Comparison of ENCODE assay signal across 8 cellular contexts in the genomic region with DNA sequence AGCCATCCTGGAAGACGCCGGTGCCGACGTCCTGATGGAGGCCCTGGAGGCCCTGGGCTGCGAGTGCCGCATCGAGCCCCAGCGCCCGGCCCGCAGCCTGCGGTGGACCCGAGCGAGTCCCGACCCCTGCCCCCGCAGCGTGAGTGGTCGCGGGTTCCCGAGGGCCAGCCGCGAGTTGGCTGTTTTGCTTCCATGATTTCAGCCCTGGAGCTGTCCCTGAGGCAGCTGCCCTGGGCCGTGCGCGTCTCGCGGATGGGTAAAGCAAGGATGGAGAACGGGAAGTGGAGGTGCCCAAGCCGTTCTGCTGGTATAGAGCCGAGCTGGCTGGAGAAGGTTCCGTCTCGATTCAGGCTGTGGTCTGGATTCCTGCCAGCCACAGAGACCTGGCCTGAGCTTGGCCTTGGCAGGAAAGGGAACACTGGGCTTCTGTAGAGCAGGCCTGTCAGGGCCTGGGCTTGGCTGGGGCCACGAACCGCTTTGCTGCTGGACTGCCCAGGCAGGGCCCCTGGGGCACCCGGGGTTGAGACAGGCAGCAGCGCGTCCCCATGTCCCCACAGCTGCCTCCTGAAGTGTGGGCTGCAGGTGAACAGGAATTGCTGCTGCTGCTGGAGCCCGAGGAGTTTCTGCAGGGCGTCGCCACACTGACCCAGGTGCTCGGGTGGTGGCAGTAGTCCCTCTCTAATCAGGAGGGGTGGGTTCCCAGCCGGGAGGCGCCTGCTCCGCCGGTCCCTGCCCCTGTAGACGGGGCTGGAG. TPM values are rescaled to one million over a fixed set of nuclear protein-coding genes. Genes with fewer than 3 reads are reported as not detected.
A peak's percentile ranks its signal among the peaks of the same experiment; 100 is the strongest.
DNase-seq lines count a peak whose midpoint lies in the region; ATAC-seq and TF ChIP-seq lines count a peak whose summit lies in the region.

No MANE protein-coding gene starts in this region.

- intact Hi-C loops in OCI-LY7 (cut with micrococcal nuclease; ENCODE audit: unreplicated experiment) (loop anchor here (1.0 to 5.0 kb wide), 4 partner anchors 8 to 162 kb away; partner anchors contain the start of genes CRAMP1, IFT140, JPT2 and MAPK8IP3), uterus (cut with DNase I; ENCODE audit: low total_unique reads) (no loop called here)

- CTCF ChIA-PET in OCI-LY7 (lab: Charles Lee; ENCODE audit: unreplicated experiment): no interaction called here

- H3K36me3 ChIP-seq in OCI-LY7 (ENCODE audit: insufficient read depth, low read length): peaks cover 66% of the 10 kb centered on the region
- peaks cover 4 to 36% of the 10 kb centered on the region in 2 donors for H3K36me3 ChIP-seq in lung (ENCODE audit: control insufficient read depth in 2 of 2, insufficient read depth in 2 of 2, low read length in 2 of 2)
- no peaks in the 10 kb centered on the region for H3K36me3 ChIP-seq in uterus

- peaks cover 23% of the 10 kb centered on the region for H3K4me1 ChIP-seq in OCI-LY7 (ENCODE audit: insufficient read depth, low read length, poor library complexity, severe bottlenecking)
- peaks cover 0 to 24% of the 10 kb centered on the region in 2 donors for H3K4me1 ChIP-seq in lung (ENCODE audit: control insufficient read depth in 2 of 2, insufficient read depth in 2 of 2, low read length in 2 of 2)
- peaks cover 0 to 33% of the 10 kb centered on the region in 2 donors for H3K4me1 ChIP-seq in uterus

- H3K4me2 ChIP-seq in OCI-LY7 (ENCODE audit: low read length): peak overlapping the region; percentile 100

- H3K27me3 ChIP-seq in lung (ENCODE audit: control insufficient read depth, insufficient read depth): no peaks in the 10 kb centered on the region
- no peaks in the 10 kb centered on the region for H3K27me3 ChIP-seq in uterus

- H2AFZ ChIP-seq in OCI-LY7 (ENCODE audit: low read length): no peak overlapping the region

- H4K20me1 ChIP-seq in OCI-LY7 (ENCODE audit: insufficient read depth, low read length): no peaks in the 10 kb centered on the region

- no peak for ATAC-seq in lung (ENCODE audit: insufficient read depth, low FRiP score)

- BruUV-seq in OCI-LY7 (replicated peaks; lab: Mats Ljungman, UMichigan): no TSS peak

- H3K9me3 ChIP-seq in OCI-LY7 (ENCODE audit: low read length): no peaks in the 10 kb centered on the region
- no peaks in the 10 kb centered on the region for H3K9me3 ChIP-seq in lung (ENCODE audit: control insufficient read depth in 2 of 2, insufficient read depth in 1 of 2, low read length in 1 of 2)
- no peaks in the 10 kb centered on the region for H3K9me3 ChIP-seq in uterus

- no peak for TF ChIP-seq POLR2A in uterus (IDR thresholded peaks at IDR 0.05)

- H3K27ac ChIP-seq in OCI-LY7 (ENCODE audit: low read depth, low read length, poor library complexity, severe bottlenecking) (peak overlapping the region; percentile 89), lung (ENCODE audit: low read depth in 1 of 2, low read length in 1 of 2) (peak overlapping the region; percentile 90 to 94), uterus (peak overlapping the region; percentile 80 to 87)

- WGBS in lung, 2 donors: 12 to 15% methylated on average over 41 to 45 of the region's 45 CpGs

- DNase-seq in activated CD4-positive, alpha-beta T cell treated with anti-CD3 and anti-CD28 coated beads for 48 hours: peak; percentile 34
- no peak for DNase-seq in activated CD4-positive, alpha-beta T cell treated with anti-CD3 and anti-CD28 coated beads, Interleukin-2, amount 50 U/mL, for 4 hours
- DNase-seq in OCI-LY7 (ENCODE audit: low spot score): peak; percentile 50
- peak; percentile 43 to 53 for DNase-seq in cardiac fibroblast (ENCODE audit: low read depth in 2 of 2)
- peak; percentile 53 for DNase-seq in lung (ENCODE audit: low spot score)
- DNase-seq in uterus: no peak
- no peak for DNase-seq in NCI-H82 treated with DMSO at 0.1 percent for 48 hours (lab: John Stamatoyannopoulos, UW; ENCODE audit: unreplicated experiment)
- no peak for DNase-seq in stimulated activated CD4-positive, alpha-beta T cell treated with anti-CD3 and anti-CD28 coated beads, Interleukin-4, amount 100 ng/mL, for 1 hour

- peak overlapping the region; percentile 98 for H3K4me3 ChIP-seq in OCI-LY7 (ENCODE audit: low read depth, low read length, poor library complexity, severe bottlenecking)
- H3K4me3 ChIP-seq in cardiac fibroblast (replicated peaks in 1 of 2; ENCODE audit: low read depth in 2 of 2, low read length in 2 of 2): peak overlapping the region; percentile 78 to 80
- H3K4me3 ChIP-seq in lung: peak overlapping the region; percentile 75
- H3K4me3 ChIP-seq in uterus: peak overlapping the region; percentile 56 to 87

- POLR2A ChIA-PET in OCI-LY7 (lab: Charles Lee): no interaction called here

- peaks cover 26% of the 10 kb centered on the region; the same call in 1 of the 2 replicates for H3K79me2 ChIP-seq in OCI-LY7 (ENCODE audit: insufficient read depth, low read depth, low read length)

- no peaks in the 10 kb centered on the region for H3K9me2 ChIP-seq in OCI-LY7 (ENCODE audit: insufficient read depth, low read length)

- TF ChIP-seq CTCF in OCI-LY7 (conservative IDR thresholded peaks at IDR 0.05; ENCODE audit: low read length): no peak; the same call in 1 of the 2 replicates
- TF ChIP-seq CTCF in cardiac fibroblast (IDR thresholded peaks at IDR 0.05; ENCODE audit: low read depth, low read length): no peak
- no peak for TF ChIP-seq CTCF in lung (IDR thresholded peaks at IDR 0.05; ENCODE audit: control extremely low read depth, extremely low read depth)
- no peak for TF ChIP-seq CTCF in uterus (IDR thresholded peaks at IDR 0.05)

RNA-seq across cellular contexts. Expression of gene MRPS34, which starts 0.9 kb away (rescaled TPM):
- 170 and 190 TPM in 2 replicates for total RNA-seq in OCI-LY7 (2014; rRNA removed; shearing (Covaris generic))
- total RNA-seq in OCI-LY7 (2022) (176 and 196 TPM in 2 replicates), lung (10 to 100 TPM; 40.1 to 90.7 TPM), uterus (100 to 1,000 TPM in 1 of 4 donors, 10 to 100 TPM in 3; 37.3 to 158 (median 52.5) TPM)
- polyA plus RNA-seq in lung: 100 to 1,000 TPM; 110 TPM

RNA-seq across cellular contexts. Expression of gene EME2, which starts 1.3 kb away (rescaled TPM):
- total RNA-seq in OCI-LY7 (2014; rRNA removed; shearing (Covaris generic)): 22.0 and 23.8 TPM in 2 replicates
- total RNA-seq in OCI-LY7 (2022) (48.5 and 51.8 TPM in 2 replicates), lung (10 to 100 TPM; 10.0 to 30.2 TPM), uterus (10 to 100 TPM in 2 of 4 donors, 1 to 10 TPM in 2; 2.6 to 28.2 (median 8.0) TPM)
- polyA plus RNA-seq in lung: 1 to 10 TPM; 8.6 to 9.5 TPM

RNA-seq across cellular contexts. Expression of gene NME3, which starts 2.5 kb away (rescaled TPM):
- 38.2 and 54.5 TPM in 2 replicates for total RNA-seq in OCI-LY7 (2014; rRNA removed; shearing (Covaris generic))
- total RNA-seq in OCI-LY7 (2022) (30.6 and 34.8 TPM in 2 replicates), lung (10 to 100 TPM; 25.1 to 66.1 TPM), uterus (100 to 1,000 TPM in 1 of 4 donors, 10 to 100 TPM in 3; 35.3 to 208 (median 59.7) TPM)
- polyA plus RNA-seq in lung: 100 to 1,000 TPM in 1 of 2 donors, 10 to 100 TPM in 1; 67.6 to 197 TPM

RNA-seq across cellular contexts. Expression of gene SPSB3, which starts 8.5 kb away (rescaled TPM):
- total RNA-seq in OCI-LY7 (2014; rRNA removed; shearing (Covaris generic)): 52.4 and 53.7 TPM in 2 replicates
- total RNA-seq in OCI-LY7 (2022): 33.6 and 39.5 TPM in 2 replicates
- total RNA-seq in lung: 10 to 100 TPM; 39.8 to 55.3 TPM
- polyA plus RNA-seq in lung: 10 to 100 TPM; 46.5 to 76.1 TPM
- total RNA-seq in uterus: 10 to 100 TPM; 24.8 to 67.4 (median 55.8) TPM

RNA-seq across cellular contexts. Expression of gene NUBP2, which starts 8.9 kb away (rescaled TPM):
- 70.5 and 94.9 TPM in 2 replicates for total RNA-seq in OCI-LY7 (2014; rRNA removed; shearing (Covaris generic))
- total RNA-seq in OCI-LY7 (2022): 58.2 and 62.7 TPM in 2 replicates
- total RNA-seq in lung: 10 to 100 TPM; 38.9 to 64.2 TPM
- 10 to 100 TPM; 67.1 to 70.2 TPM for polyA plus RNA-seq in lung
- total RNA-seq in uterus: 10 to 100 TPM; 40.5 to 54.6 (median 47.2) TPM

Comparison
In these comparisons a context has a peak if more than half of its experiments do, and no peak if none do; other contexts are left out.
1. DNase-seq: peak in activated CD4-positive, alpha-beta T cell treated with anti-CD3 and anti-CD28 coated beads for 48 hours (single experiment), OCI-LY7 (single experiment), cardiac fibroblast (2 of 2) and lung (single experiment); none in activated CD4-positive, alpha-beta T cell treated with anti-CD3 and anti-CD28 coated beads, Interleukin-2, amount 50 U/mL, for 4 hours (0 of 2), uterus (0 of 2), NCI-H82 treated with DMSO at 0.1 percent for 48 hours (single experiment) and stimulated activated CD4-positive, alpha-beta T cell treated with anti-CD3 and anti-CD28 coated beads, Interleukin-4, amount 100 ng/mL, for 1 hour (single experiment).
2. Peak in every context shown above with its lines, with median percentiles within 50 percentile points of each other: H3K27ac ChIP-seq and H3K4me3 ChIP-seq.